ENCODE assay signal across 9 cellular contexts in the genomic region with DNA sequence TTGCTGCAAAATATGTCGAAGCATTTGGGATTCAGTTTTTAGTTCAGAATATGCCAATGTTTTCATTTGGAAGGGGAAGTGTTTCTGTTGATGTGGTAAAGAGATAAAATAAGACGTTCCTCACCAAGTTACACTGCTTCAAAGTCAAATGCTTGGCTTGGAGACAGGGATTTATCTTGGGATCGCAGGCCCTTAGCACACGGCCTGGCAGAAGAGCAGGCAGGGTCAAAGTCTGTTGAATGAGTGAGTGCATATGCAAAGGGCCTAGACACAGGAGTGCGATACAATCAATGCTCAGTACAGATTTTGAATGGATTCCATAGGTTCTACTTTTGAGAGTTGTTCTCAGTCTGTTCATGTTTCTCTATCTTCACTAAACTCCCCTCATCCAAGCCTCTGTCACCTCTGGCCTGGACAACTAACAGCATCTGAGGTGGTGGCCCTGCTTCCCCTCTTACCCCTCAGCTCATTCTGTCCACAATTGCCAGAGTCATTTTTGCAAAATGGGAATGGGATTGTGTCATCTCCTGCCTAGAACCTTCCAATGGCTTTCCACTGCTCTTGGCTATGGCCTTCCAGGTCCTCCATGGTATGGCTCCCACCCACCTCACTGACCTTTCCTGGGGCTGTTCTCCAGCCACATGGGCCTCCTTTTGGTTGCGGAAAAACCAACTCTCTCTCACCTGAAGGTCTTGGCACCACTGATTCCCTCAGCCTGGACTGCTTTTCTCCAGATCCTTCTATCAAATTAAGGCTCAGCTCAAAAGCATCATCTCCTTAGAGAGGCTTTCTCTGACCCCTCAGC. TPM values are rescaled to one million over a fixed set of nuclear protein-coding genes. Genes with fewer than 3 reads are reported as not detected.
DNase-seq lines count a peak whose midpoint lies in the region; ATAC-seq and TF ChIP-seq lines count a peak whose summit lies in the region.
"Had no signal": no experiment of that assay in that cellular context is flagged by ENCODE, and none has a peak within 500 bp of the region (broad histone marks: within the 10 kb centered on the region; RNA-seq: fewer than 3 reads in every experiment).

No MANE protein-coding gene starts in this region.

- H3K79me2 ChIP-seq in OCI-LY1 (ENCODE audit: insufficient read depth, low read length) (no peaks in the 10 kb centered on the region), parathyroid adenoma (peaks cover 18% of the 10 kb centered on the region)

- POLR2A ChIA-PET in CD8-positive, alpha-beta memory T cell (lab: Charles Lee), result no interaction called here

- H3K9ac ChIP-seq in OCI-LY1 (ENCODE audit: low read length), result no peak overlapping the region
- no peak overlapping the region for H3K9ac ChIP-seq in endocrine pancreas (ENCODE audit: control insufficient read depth, insufficient read depth, low read length)
- no peak overlapping the region for H3K9ac ChIP-seq in parathyroid adenoma

- H3K4me3 ChIP-seq in CD8-positive, alpha-beta memory T cell (ENCODE audit: low read length), result peak overlapping the region; percentile 27
- H3K4me3 ChIP-seq in OCI-LY1 (ENCODE audit: low read depth, low read length, poor library complexity, severe bottlenecking), result no peak overlapping the region
- peak overlapping the region; percentile 1 for H3K4me3 ChIP-seq in endocrine pancreas (ENCODE audit: control insufficient read depth, insufficient read depth, low read length)
- H3K4me3 ChIP-seq in parathyroid adenoma (ENCODE audit: low read depth, low read length), result no peak overlapping the region

- TF ChIP-seq CTCF in OCI-LY1 (IDR thresholded peaks at IDR 0.05; ENCODE audit: low read length) (no peak), parathyroid adenoma (IDR thresholded peaks at IDR 0.05) (no peak)

- H3F3A ChIP-seq in OCI-LY1 (ENCODE audit: insufficient read depth, low read length), result no peaks in the 10 kb centered on the region

- ATAC-seq in GM18909 (IDR thresholded peaks at IDR 0.05; ENCODE audit: poor library complexity, unreplicated experiment), result no peak
- no peak for ATAC-seq in HG02571 (IDR thresholded peaks at IDR 0.05; ENCODE audit: unreplicated experiment)

- H3K27ac Mint-ChIP-seq in CD8-positive, alpha-beta memory T cell, result peak overlapping the region; percentile 54 to 85 (median 65)

- no peak for DNase-seq in CD8-positive, alpha-beta memory T cell
- DNase-seq in NCI-H1105 treated with DMSO at 0.1 percent for 48 hours (lab: John Stamatoyannopoulos, UW), result no peak
- DNase-seq in GF-D8 (lab: John Stamatoyannopoulos, UW), result no peak
- DNase-seq: H7 had no signal

- H3K27me3 ChIP-seq in CD8-positive, alpha-beta memory T cell (ENCODE audit: insufficient read depth, low read length, poor library complexity, severe bottlenecking), result no peaks in the 10 kb centered on the region
- H3K27me3 ChIP-seq in OCI-LY1 (ENCODE audit: insufficient read depth, low read length), result no peaks in the 10 kb centered on the region
- no peaks in the 10 kb centered on the region for H3K27me3 ChIP-seq in endocrine pancreas (ENCODE audit: control insufficient read depth, insufficient read depth, low read length)
- no peaks in the 10 kb centered on the region for H3K27me3 ChIP-seq in parathyroid adenoma (ENCODE audit: control insufficient read depth, insufficient read depth, low read length)

- H3K4me1 Mint-ChIP-seq in CD8-positive, alpha-beta memory T cell, result peaks cover 75 to 94% (median 89%) of the 10 kb centered on the region in 3 donors

- H3K27me3 Mint-ChIP-seq in CD8-positive, alpha-beta memory T cell, result no peaks in the 10 kb centered on the region

- no peaks in the 10 kb centered on the region for H3K36me3 ChIP-seq in CD8-positive, alpha-beta memory T cell (ENCODE audit: insufficient read depth, low read length)
- H3K36me3 ChIP-seq in OCI-LY1 (ENCODE audit: insufficient read depth, low read length), result peaks cover 16% of the 10 kb centered on the region; the same call in 1 of the 2 replicates
- no peaks in the 10 kb centered on the region for H3K36me3 ChIP-seq in endocrine pancreas (ENCODE audit: control insufficient read depth, insufficient read depth, low read length)
- no peaks in the 10 kb centered on the region for H3K36me3 ChIP-seq in parathyroid adenoma (ENCODE audit: control insufficient read depth, insufficient read depth, low read length)

- H3K4me3 Mint-ChIP-seq in CD8-positive, alpha-beta memory T cell, result peak overlapping the region; percentile 70 to 96 (median 91)

- H3K4me2 ChIP-seq in OCI-LY1 (ENCODE audit: low read length) (0 out of 2 replicates have a peak overlapping the region, but pooled peaks have one; percentile 86), parathyroid adenoma (ENCODE audit: low read length) (peak overlapping the region; percentile 16)

- no peak overlapping the region for H3K27ac ChIP-seq in CD8-positive, alpha-beta memory T cell (ENCODE audit: low read depth, low read length)
- no peak overlapping the region for H3K27ac ChIP-seq in OCI-LY1 (ENCODE audit: low read depth, low read length, poor library complexity, severe bottlenecking)
- peak overlapping the region; percentile 70 for H3K27ac ChIP-seq in parathyroid adenoma

- no peaks in the 10 kb centered on the region for H3K9me2 ChIP-seq in OCI-LY1 (ENCODE audit: low read depth, low read length)

- no peaks in the 10 kb centered on the region for H3K9me3 Mint-ChIP-seq in CD8-positive, alpha-beta memory T cell

- H3K4me1 ChIP-seq in CD8-positive, alpha-beta memory T cell (ENCODE audit: insufficient read depth, low read length), result peaks cover 79% of the 10 kb centered on the region
- H3K4me1 ChIP-seq in OCI-LY1 (ENCODE audit: insufficient read depth, low read length, severe bottlenecking), result peaks cover 44% of the 10 kb centered on the region
- H3K4me1 ChIP-seq in endocrine pancreas (ENCODE audit: control insufficient read depth, insufficient read depth, low read length), result peaks cover 8% of the 10 kb centered on the region
- H3K4me1 ChIP-seq in parathyroid adenoma, result peaks cover 50% of the 10 kb centered on the region

- no peak overlapping the region for H2AFZ ChIP-seq in OCI-LY1 (ENCODE audit: low read length)
- no peak overlapping the region for H2AFZ ChIP-seq in parathyroid adenoma

- no peaks in the 10 kb centered on the region for H4K20me1 ChIP-seq in OCI-LY1 (ENCODE audit: insufficient read depth, low read length)

- H3K36me3 Mint-ChIP-seq in CD8-positive, alpha-beta memory T cell, result peaks cover 0 to 34% (median 6%) of the 10 kb centered on the region in 3 donors

- H3K9me3 ChIP-seq in CD8-positive, alpha-beta memory T cell (ENCODE audit: low read length), result no peaks in the 10 kb centered on the region
- H3K9me3 ChIP-seq in OCI-LY1 (ENCODE audit: low read length), result no peaks in the 10 kb centered on the region
- H3K9me3 ChIP-seq in endocrine pancreas (ENCODE audit: control insufficient read depth, low read length), result no peaks in the 10 kb centered on the region
- H3K9me3 ChIP-seq in parathyroid adenoma (ENCODE audit: control insufficient read depth, low read length), result no peaks in the 10 kb centered on the region

- CTCF ChIA-PET in CD8-positive, alpha-beta memory T cell (lab: Charles Lee), result interaction anchor here (2.9 kb wide), 1 partner anchor 21 kb away, joined by 7 read pairs; no protein-coding TSS in a partner anchor

RNA-seq across cellular contexts. Expression of a gene that starts 3.2 kb away (rescaled TPM):
- 10 to 100 TPM; 31.0 to 31.6 TPM for total RNA-seq in CD8-positive, alpha-beta memory T cell
- 58.9 TPM for polyA plus RNA-seq in CD8-positive, alpha-beta memory T cell

RNA-seq across cellular contexts. Expression of a gene that starts 5.3 kb away (rescaled TPM):
- 10 to 100 TPM; 38.1 to 38.2 TPM for total RNA-seq in CD8-positive, alpha-beta memory T cell
- 18.6 TPM for polyA plus RNA-seq in CD8-positive, alpha-beta memory T cell

Comparison
In these comparisons a context has a peak if more than half of its experiments do, and no peak if none do; other contexts are left out.
1. H3K4me3 ChIP-seq: peak in CD8-positive, alpha-beta memory T cell (single experiment) and endocrine pancreas (single experiment); none in OCI-LY1 (single experiment) and parathyroid adenoma (single experiment).